Comparison of ENCODE assay signal across 12 cellular contexts in the genomic region with DNA sequence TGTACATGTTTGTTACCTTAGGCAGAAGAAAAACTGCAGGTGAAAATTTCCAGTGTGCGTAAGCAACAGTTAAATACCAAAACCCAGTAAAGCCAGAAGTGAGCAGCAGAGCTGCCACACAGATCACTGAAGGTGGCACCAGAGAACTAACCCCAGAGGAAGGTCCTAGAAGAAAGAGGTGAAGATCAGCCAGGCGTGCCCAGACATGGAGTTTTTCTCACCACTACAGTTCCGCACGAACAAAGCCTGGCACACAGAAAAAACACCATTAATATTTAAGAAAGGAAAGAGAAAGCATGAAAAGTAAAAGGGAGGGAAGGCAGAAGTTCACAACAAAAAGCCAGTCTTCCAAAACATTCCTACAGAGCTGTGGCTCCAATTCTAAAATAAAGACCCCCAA.
DNase-seq lines count a peak whose midpoint lies in the region; ATAC-seq and TF ChIP-seq lines count a peak whose summit lies in the region.
"Had no signal": no experiment of that assay in that cellular context is flagged by ENCODE, and none has a peak within 500 bp of the region (broad histone marks: within the 10 kb centered on the region; RNA-seq: fewer than 3 reads in every experiment).

No MANE protein-coding gene starts in this region.

- H3K4me1 Mint-ChIP-seq in memory B cell: peaks cover 36% of the 10 kb centered on the region

- no peaks in the 10 kb centered on the region for H3K27me3 Mint-ChIP-seq in memory B cell
- H3K27me3 Mint-ChIP-seq: dendritic cell treated with granulocyte-macrophage colony-stimulating factor and Interleukin-4, amounts not matched to agents 40 ng/mL and 50 ng/mL, for 4 days had no signal

- H3K27ac Mint-ChIP-seq in memory B cell: peak overlapping the region; percentile 42
- no peak overlapping the region for H3K27ac Mint-ChIP-seq in activated naive CD4-positive, alpha-beta T cell treated with anti-CD3 and anti-CD28 coated beads, Interleukin-2, amount 50 U/mL, for 72 hours
- H3K27ac Mint-ChIP-seq: activated CD8-positive, alpha-beta T cell treated with anti-CD3 and anti-CD28 coated beads, Interleukin-2, amount 10 ng/mL, durations not matched to agents 7 days and 5 days; dendritic cell treated with granulocyte-macrophage colony-stimulating factor and Interleukin-4, amounts not matched to agents 40 ng/mL and 50 ng/mL, for 4 days had no signal

- peak; percentile 90 for ATAC-seq in memory B cell (ENCODE audit: low read depth)
- ATAC-seq in activated naive CD4-positive, alpha-beta T cell treated with anti-CD3 and anti-CD28 coated beads, Interleukin-2, amount 50 U/mL, for 72 hours: no peak
- ATAC-seq: activated CD8-positive, alpha-beta T cell treated with anti-CD3 and anti-CD28 coated beads, Interleukin-2, amount 10 ng/mL, durations not matched to agents 7 days and 5 days had no signal

- TF ChIP-seq CTCF in HEK293 (tag by site-specific recombination; IDR thresholded peaks at IDR 0.05): no peak
- TF ChIP-seq CTCF in LNCaP clone FGC (IDR thresholded peaks at IDR 0.05; ENCODE audit: control insufficient read depth, extremely low read depth, insufficient read depth): 0 out of 2 replicates have a peak, but pooled peaks have one; percentile 12

- no peaks in the 10 kb centered on the region for H3K9me3 ChIP-seq in HEK293 (ENCODE audit: control insufficient read depth, insufficient read depth, low read depth, low read length)

- DNase-seq in DMS153 (lab: John Stamatoyannopoulos, UW) (peak; percentile 2), DMS153 treated with DMSO at 0.1 percent for 48 hours (lab: John Stamatoyannopoulos, UW; ENCODE audit: unreplicated experiment) (no peak), LNCaP clone FGC (ENCODE audit: low read depth) (no peak), memory B cell (ENCODE audit: low spot score in 2 of 2) (peak; percentile 17 to 39), ecto neural progenitor cell (ENCODE audit: low spot score) (no peak), SW480 (ENCODE audit: low spot score) (no peak)
- no peak for DNase-seq in activated naive CD4-positive, alpha-beta T cell treated with anti-CD3 and anti-CD28 coated beads, Interleukin-2, amount 50 U/mL, for 72 hours (ENCODE audit: low spot score in 2 of 2)
- DNase-seq: activated CD8-positive, alpha-beta T cell treated with anti-CD3 and anti-CD28 coated beads, Interleukin-2, amount 10 ng/mL, durations not matched to agents 7 days and 5 days; NCI-H774 had no signal

- H3K4me3 Mint-ChIP-seq in memory B cell: peak overlapping the region; percentile 50
- H3K4me3 Mint-ChIP-seq: activated CD8-positive, alpha-beta T cell treated with anti-CD3 and anti-CD28 coated beads, Interleukin-2, amount 10 ng/mL, durations not matched to agents 7 days and 5 days; dendritic cell treated with granulocyte-macrophage colony-stimulating factor and Interleukin-4, amounts not matched to agents 40 ng/mL and 50 ng/mL, for 4 days had no signal

- CTCF ChIA-PET in HEK293 (lab: Yijun Ruan, JAX): no interaction called here

- no peaks in the 10 kb centered on the region for H3K4me1 ChIP-seq in HEK293 (ENCODE audit: control insufficient read depth, insufficient read depth, low read length)

- H3K9me3 Mint-ChIP-seq in memory B cell: no peaks in the 10 kb centered on the region
- H3K9me3 Mint-ChIP-seq in activated naive CD4-positive, alpha-beta T cell treated with anti-CD3 and anti-CD28 coated beads, Interleukin-2, amount 50 U/mL, for 72 hours: no peaks in the 10 kb centered on the region
- H3K9me3 Mint-ChIP-seq: dendritic cell treated with granulocyte-macrophage colony-stimulating factor and Interleukin-4, amounts not matched to agents 40 ng/mL and 50 ng/mL, for 4 days had no signal

- no peaks in the 10 kb centered on the region for H3K36me3 ChIP-seq in HEK293 (ENCODE audit: control insufficient read depth in 2 of 2, insufficient read depth in 1 of 2, low read length in 2 of 2)

- no peak overlapping the region for H3K27ac ChIP-seq in HEK293 (ENCODE audit: extremely low read depth, low read depth, low read length)
- H3K27ac ChIP-seq: 22Rv1 had no signal

- POLR2A ChIA-PET in HEK293 (lab: Yijun Ruan, JAX): no interaction called here

- H3K4me3 ChIP-seq in HEK293 (ENCODE audit: low read depth, low read length): no peak overlapping the region
- H3K4me3 ChIP-seq in LNCaP clone FGC (ENCODE audit: low read depth, low read length): no peak overlapping the region

- H3K36me3 Mint-ChIP-seq in memory B cell: peaks cover 2% of the 10 kb centered on the region
- no peaks in the 10 kb centered on the region for H3K36me3 Mint-ChIP-seq in activated naive CD4-positive, alpha-beta T cell treated with anti-CD3 and anti-CD28 coated beads, Interleukin-2, amount 50 U/mL, for 72 hours

TF ChIP-seq in HEK293, 187 proteins besides CTCF, POLR2A, EP300 and RAD21:
- TF ChIP-seq PRDM1 (tag by site-specific recombination; IDR thresholded peaks at IDR 0.05): 0 out of 2 replicates have a peak, but pooled peaks have one; percentile 20
- TF ChIP-seq, protein P1, sequence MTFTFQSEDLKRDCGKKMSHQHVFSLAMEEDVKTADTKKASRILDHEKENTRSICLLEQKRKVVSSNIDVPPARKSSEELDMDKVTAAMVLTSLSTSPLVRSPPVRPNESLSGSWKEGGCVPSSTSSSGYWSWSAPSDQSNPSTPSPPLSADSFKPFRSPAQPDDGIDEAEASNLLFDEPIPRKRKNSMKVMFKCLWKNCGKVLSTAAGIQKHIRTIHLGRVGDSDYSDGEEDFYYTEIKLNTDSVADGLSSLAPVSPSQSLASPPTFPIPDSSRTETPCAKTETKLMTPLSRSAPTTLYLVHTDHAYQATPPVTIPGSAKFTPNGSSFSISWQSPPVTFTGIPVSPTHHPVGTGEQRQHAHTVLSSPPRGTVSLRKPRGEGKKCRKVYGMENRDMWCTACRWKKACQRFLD (tag by site-specific recombination; IDR thresholded peaks at IDR 0.05): no peak

Comparison
In these comparisons a context has a peak if more than half of its experiments do, and no peak if none do; other contexts are left out.
1. DNase-seq: peak in DMS153 (single experiment) and memory B cell (2 of 2); none in DMS153 treated with DMSO at 0.1 percent for 48 hours (single experiment), LNCaP clone FGC (single experiment), ecto neural progenitor cell (single experiment), SW480 (single experiment) and activated naive CD4-positive, alpha-beta T cell treated with anti-CD3 and anti-CD28 coated beads, Interleukin-2, amount 50 U/mL, for 72 hours (0 of 2).